21 cellular contexts compared by ENCODE assay signal in genomic region chr2:239930871-239931771, GRCh38.
A peak's percentile ranks its signal among the peaks of the same experiment; 100 is the strongest.
DNase-seq lines count a peak whose midpoint lies in the region; ATAC-seq and TF ChIP-seq lines count a peak whose summit lies in the region.
"Had no signal": no experiment of that assay in that cellular context is flagged by ENCODE, and none has a peak within 500 bp of the region (broad histone marks: within the 10 kb centered on the region; RNA-seq: fewer than 3 reads in every experiment).

No MANE protein-coding gene starts in this region.

- H3K27ac ChIP-seq in upper lobe of left lung = no peak overlapping the region
- H3K27ac ChIP-seq: parathyroid adenoma, skin epidermis had no signal

- no peak overlapping the region for H3K4me3 Mint-ChIP-seq in mesothelial cell of epicardium

- no peaks in the 10 kb centered on the region for H3K27me3 ChIP-seq in upper lobe of left lung

- ATAC-seq in Right ventricle myocardium superior (ENCODE audit: poor library complexity) (no peak), upper lobe of left lung (ENCODE audit: low FRiP score in 2 of 2) (no peak), HG03469 (IDR thresholded peaks at IDR 0.05; ENCODE audit: unreplicated experiment) (no peak)

- TF ChIP-seq EP300 in upper lobe of left lung (IDR thresholded peaks at IDR 0.05) = no peak

- no peaks in the 10 kb centered on the region for H3K9me3 Mint-ChIP-seq in mesothelial cell of epicardium

- no peak overlapping the region for H3K27ac Mint-ChIP-seq in mesothelial cell of epicardium

- H3K4me1 ChIP-seq in upper lobe of left lung = no peaks in the 10 kb centered on the region
- H3K4me1 ChIP-seq: parathyroid adenoma had no signal

- H3K4me3 ChIP-seq in upper lobe of left lung = no peak overlapping the region
- H3K4me3 ChIP-seq: skin epidermis had no signal

- H3K27me3 Mint-ChIP-seq in mesothelial cell of epicardium (ENCODE audit: low read depth) = peaks cover 22% of the 10 kb centered on the region

- H3K9me3 ChIP-seq in upper lobe of left lung = no peaks in the 10 kb centered on the region

- 88 to 89% methylated on average over 18 to 21 of the region's 21 CpGs for WGBS in upper lobe of left lung, 2 donors

- no peaks in the 10 kb centered on the region for H3K36me3 ChIP-seq in upper lobe of left lung

- TF ChIP-seq CTCF in mesothelial cell of epicardium (IDR thresholded peaks at IDR 0.05; ENCODE audit: unreplicated experiment) (no peak), upper lobe of left lung (IDR thresholded peaks at IDR 0.05) (no peak)

- no peaks in the 10 kb centered on the region for H3K36me3 Mint-ChIP-seq in mesothelial cell of epicardium

- no peaks in the 10 kb centered on the region for H3K4me1 Mint-ChIP-seq in mesothelial cell of epicardium

- no peak for TF ChIP-seq POLR2A in upper lobe of left lung (IDR thresholded peaks at IDR 0.05)

- intact Hi-C loops in Right ventricle myocardium superior (cut with DNase I) (loop anchor here (5.0 kb wide), 1 partner anchor 61 kb away; no protein-coding TSS in a partner anchor), cardiac septum (cut with DNase I) (loop anchor here (5.0 kb wide), 1 partner anchor 61 kb away; no protein-coding TSS in a partner anchor)

- DNase-seq in Right ventricle myocardium superior = peak; percentile 16
- DNase-seq in cardiac septum (ENCODE audit: low spot score) = no peak
- peak; percentile 36 for DNase-seq in activated CD8-positive, alpha-beta memory T cell treated with anti-CD3 and anti-CD28 coated beads, Interleukin-2, amount 50 U/mL, for 48 hours
- peak; percentile 11 to 30 for DNase-seq in mesothelial cell of epicardium (ENCODE audit: low spot score in 2 of 2, unreplicated experiment in 2 of 2)
- peak; percentile 12 to 45 for DNase-seq in upper lobe of left lung
- no peak for DNase-seq in SK-N-DZ (ENCODE audit: low spot score)
- DNase-seq in NCI-H345 (lab: John Stamatoyannopoulos, UW) = no peak
- DNase-seq: amniotic stem cell; caudate nucleus; DMS 273 treated with DMSO at 0.1 percent for 48 hours; effector memory CD4-positive, alpha-beta T cell; GDM1; Karpas-422; NCI-H1048; NCI-H2081 treated with DMSO at 0.1 percent for 48 hours; NCI-H524 treated with DMSO at 0.1 percent for 48 hours; SHP77; stimulated activated CD4-positive, alpha-beta T cell treated with anti-CD3 and anti-CD28 coated beads, Interleukin-4, amount 100 ng/mL, for 1 hour had no signal

Comparison
In these comparisons a context has a peak if more than half of its experiments do, and no peak if none do; other contexts are left out.
1. DNase-seq: peak in Right ventricle myocardium superior (single experiment), activated CD8-positive, alpha-beta memory T cell treated with anti-CD3 and anti-CD28 coated beads, Interleukin-2, amount 50 U/mL, for 48 hours (single experiment), mesothelial cell of epicardium (2 of 2) and upper lobe of left lung (2 of 2); none in cardiac septum (single experiment), SK-N-DZ (single experiment) and NCI-H345 (single experiment).